ENCODE assay signal across 24 cellular contexts in genomic region chr11:50080256-50080655, GRCh38. TPM values are rescaled to one million over a fixed set of nuclear protein-coding genes. Genes with fewer than 3 reads are reported as not detected.
"Had no signal": no experiment of that assay in that cellular context is flagged by ENCODE, and none has a peak within 500 bp of the region (broad histone marks: within the 10 kb centered on the region; RNA-seq: fewer than 3 reads in every experiment).

No MANE protein-coding gene starts in this region.

- H3K27me3 ChIP-seq: SJSA1 had no signal

- H3K4me3 ChIP-seq: SJSA1, SK-N-MC had no signal

- H3K4me1 ChIP-seq: SJSA1 had no signal

- DNase-seq: IMR-90, Karpas-422, KG1, MV-4-11, NCI-H1048, NCI-H1105, NCI-H1417, NCI-H1436 treated with DMSO at 0.1 percent for 48 hours, NCI-H1694, NCI-H2029, NCI-H2081 treated with DMSO at 0.1 percent for 48 hours, NCI-H2171, NCI-H226, NCI-H446, NCI-H510A, NCI-H524 treated with DMSO at 0.1 percent for 48 hours, NCI-H69, NCI-H774, Right ventricle myocardium superior, SIG-M5 had no signal

- H3K9me3 ChIP-seq: SJSA1 had no signal

- H3K27ac ChIP-seq: SJSA1, SK-N-MC had no signal

- H3K36me3 ChIP-seq: SJSA1 had no signal

RNA-seq across cellular contexts. Expression of gene OR4C45, which starts 47.6 kb away (rescaled TPM):
- total RNA-seq: HepG2, HT-29, IMR-90, Right ventricle myocardium superior, SJSA1 had no signal
- polyA plus RNA-seq: HepG2, IMR-90 had no signal
